20 cellular contexts compared by ENCODE assay signal in the genomic region with DNA sequence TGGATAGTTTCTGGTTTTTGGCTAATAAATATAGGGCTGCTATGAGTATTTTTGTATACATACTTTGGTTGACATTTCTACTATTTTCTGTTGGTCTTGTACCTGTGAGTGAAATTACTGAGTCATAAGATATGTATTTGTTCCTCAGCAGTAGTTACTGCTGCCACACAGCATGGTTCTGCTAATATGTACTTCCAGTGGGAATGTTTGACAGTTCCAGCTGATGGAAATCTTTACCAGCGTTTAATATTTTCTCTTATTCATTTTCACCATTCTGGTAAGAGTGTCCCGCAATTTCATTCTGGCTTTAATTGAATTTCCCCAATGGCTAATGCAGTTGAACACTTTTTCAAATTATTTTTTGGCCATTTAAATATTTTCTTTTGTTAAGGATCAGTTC. TPM values are rescaled to one million over a fixed set of nuclear protein-coding genes. Genes with fewer than 3 reads are reported as not detected.
DNase-seq lines count a peak whose midpoint lies in the region; ATAC-seq, FAIRE-seq and TF ChIP-seq lines count a peak whose summit lies in the region.
"Had no signal": no experiment of that assay in that cellular context is flagged by ENCODE, and none has a peak within 500 bp of the region (broad histone marks: within the 10 kb centered on the region; RNA-seq: fewer than 3 reads in every experiment).

No MANE protein-coding gene starts in this region.

- peak overlapping the region; percentile 97 for H3K27ac Mint-ChIP-seq in activated T-helper 17 cell treated with anti-CD3 and anti-CD28 coated beads, Interleukin-2, amount 50 U/mL, for 72 hours
- no peak overlapping the region for H3K27ac Mint-ChIP-seq in activated T-helper 1 cell treated with anti-CD3 and anti-CD28 coated beads, Interleukin-12 subunit alpha, Interleukin-12 subunit beta, Interleukin-2, Interleukin-4 antibody, amounts not matched to agents 30 ng/mL and 10 ng/mL and 1 ng/mL, durations not matched to agents 14 hours and 24 hours and 36 hours
- H3K27ac Mint-ChIP-seq: B cell had no signal

- no peak for ATAC-seq in activated T-helper 17 cell treated with anti-CD3 and anti-CD28 coated beads, Interleukin-2, amount 50 U/mL, for 72 hours (replicated peaks)
- no peak for ATAC-seq in left colon
- ATAC-seq: Panc1 had no signal

- peaks cover 4% of the 10 kb centered on the region for H3K9me3 Mint-ChIP-seq in activated T-helper 17 cell treated with anti-CD3 and anti-CD28 coated beads, Interleukin-2, amount 50 U/mL, for 72 hours
- peaks cover 11% of the 10 kb centered on the region for H3K9me3 Mint-ChIP-seq in activated T-helper 1 cell treated with anti-CD3 and anti-CD28 coated beads, Interleukin-12 subunit alpha, Interleukin-12 subunit beta, Interleukin-2, Interleukin-4 antibody, amounts not matched to agents 30 ng/mL and 10 ng/mL and 1 ng/mL, durations not matched to agents 14 hours and 24 hours and 36 hours

- TF ChIP-seq CTCF in OCI-LY3 (IDR thresholded peaks at IDR 0.05; ENCODE audit: low read depth, low read length), result no peak

- no peak overlapping the region for H3K4me3 ChIP-seq in OCI-LY3 (ENCODE audit: low read length)
- H3K4me3 ChIP-seq: GM23248, SJSA1 had no signal

- H3K9ac ChIP-seq in OCI-LY3 (ENCODE audit: low read length), result no peak overlapping the region
- H3K9ac ChIP-seq: GM23248 had no signal

- intact Hi-C loops in activated T-helper 1 cell treated with anti-CD3 and anti-CD28 coated beads, Interleukin-12 subunit alpha, Interleukin-12 subunit beta, Interleukin-2, Interleukin-4 antibody, amounts not matched to agents 30 ng/mL and 10 ng/mL and 1 ng/mL, durations not matched to agents 14 hours and 24 hours and 36 hours (cut with micrococcal nuclease), result loop anchor here (5.0 kb wide), 1 partner anchor 382 kb away; no protein-coding TSS in a partner anchor
- intact Hi-C loops in left colon (cut with DNase I, micrococcal nuclease), result no loop called here

- peaks cover 61% of the 10 kb centered on the region for H3K4me1 ChIP-seq in OCI-LY3 (ENCODE audit: low read length)
- H3K4me1 ChIP-seq: Caco-2 had no signal

- no peak overlapping the region for H3K4me3 Mint-ChIP-seq in activated T-helper 17 cell treated with anti-CD3 and anti-CD28 coated beads, Interleukin-2, amount 50 U/mL, for 72 hours
- no peak overlapping the region for H3K4me3 Mint-ChIP-seq in activated T-helper 1 cell treated with anti-CD3 and anti-CD28 coated beads, Interleukin-12 subunit alpha, Interleukin-12 subunit beta, Interleukin-2, Interleukin-4 antibody, amounts not matched to agents 30 ng/mL and 10 ng/mL and 1 ng/mL, durations not matched to agents 14 hours and 24 hours and 36 hours
- H3K4me3 Mint-ChIP-seq: B cell had no signal

- H3K79me2 ChIP-seq in OCI-LY3 (ENCODE audit: low read length), result no peaks in the 10 kb centered on the region

- H3K4me2 ChIP-seq in OCI-LY3 (ENCODE audit: low read length), result peak overlapping the region; percentile 33

- no peaks in the 10 kb centered on the region for H3K27me3 Mint-ChIP-seq in activated T-helper 17 cell treated with anti-CD3 and anti-CD28 coated beads, Interleukin-2, amount 50 U/mL, for 72 hours
- H3K27me3 Mint-ChIP-seq in activated T-helper 1 cell treated with anti-CD3 and anti-CD28 coated beads, Interleukin-12 subunit alpha, Interleukin-12 subunit beta, Interleukin-2, Interleukin-4 antibody, amounts not matched to agents 30 ng/mL and 10 ng/mL and 1 ng/mL, durations not matched to agents 14 hours and 24 hours and 36 hours (ENCODE audit: insufficient read depth), result peaks cover 4% of the 10 kb centered on the region

- H4K20me1 ChIP-seq in OCI-LY3 (ENCODE audit: insufficient read depth, low read length), result no peaks in the 10 kb centered on the region

- no peak overlapping the region for H2AFZ ChIP-seq in OCI-LY3 (ENCODE audit: low read depth, low read length)
- H2AFZ ChIP-seq: GM23248 had no signal

- DNase-seq in kidney tubule cell (ENCODE audit: low spot score) (peak; percentile 34), urothelium cell line (ENCODE audit: low spot score) (no peak), left colon (no peak), NOMO-1 (lab: John Stamatoyannopoulos, UW; ENCODE audit: unreplicated experiment in 2 of 2) (no peak)
- DNase-seq in activated T-helper 1 cell treated with anti-CD3 and anti-CD28 coated beads, Interleukin-12 subunit alpha, Interleukin-12 subunit beta, Interleukin-2, Interleukin-4 antibody, amounts not matched to agents 30 ng/mL and 10 ng/mL and 1 ng/mL, durations not matched to agents 14 hours and 24 hours and 36 hours (ENCODE audit: low spot score), result no peak
- DNase-seq: Caco-2, GF-D8, GM23248, HCEC 1CT, IMR-90, NCI-H1417, NCI-H187 treated with DMSO at 0.1 percent for 48 hours, NCI-H345, NCI-H524 treated with DMSO at 0.1 percent for 48 hours had no signal

- FAIRE-seq in urothelium cell line (lab: Jason Lieb, UNC), result peak; percentile 35

- peaks cover 16% of the 10 kb centered on the region for H3K27me3 ChIP-seq in OCI-LY3 (ENCODE audit: low read depth, low read length)
- H3K27me3 ChIP-seq: SJSA1 had no signal

- no peak overlapping the region for H3K27ac ChIP-seq in OCI-LY3 (ENCODE audit: low read length)
- H3K27ac ChIP-seq: GM23248, HL-60, SJSA1 had no signal

- peaks cover 27% of the 10 kb centered on the region for H3K4me1 Mint-ChIP-seq in activated T-helper 17 cell treated with anti-CD3 and anti-CD28 coated beads, Interleukin-2, amount 50 U/mL, for 72 hours
- peaks cover 36% of the 10 kb centered on the region for H3K4me1 Mint-ChIP-seq in activated T-helper 1 cell treated with anti-CD3 and anti-CD28 coated beads, Interleukin-12 subunit alpha, Interleukin-12 subunit beta, Interleukin-2, Interleukin-4 antibody, amounts not matched to agents 30 ng/mL and 10 ng/mL and 1 ng/mL, durations not matched to agents 14 hours and 24 hours and 36 hours (ENCODE audit: low read depth)

- no peaks in the 10 kb centered on the region for H3K36me3 ChIP-seq in OCI-LY3 (replicated peaks; ENCODE audit: low read depth, low read length)
- H3K36me3 ChIP-seq: SJSA1 had no signal

- peaks cover 5% of the 10 kb centered on the region for H3K36me3 Mint-ChIP-seq in activated T-helper 17 cell treated with anti-CD3 and anti-CD28 coated beads, Interleukin-2, amount 50 U/mL, for 72 hours (ENCODE audit: low read depth)
- peaks cover 5% of the 10 kb centered on the region for H3K36me3 Mint-ChIP-seq in activated T-helper 1 cell treated with anti-CD3 and anti-CD28 coated beads, Interleukin-12 subunit alpha, Interleukin-12 subunit beta, Interleukin-2, Interleukin-4 antibody, amounts not matched to agents 30 ng/mL and 10 ng/mL and 1 ng/mL, durations not matched to agents 14 hours and 24 hours and 36 hours (ENCODE audit: low read depth)

- H3K9me3 ChIP-seq in OCI-LY3 (ENCODE audit: insufficient read depth, low read length), result peaks cover 8% of the 10 kb centered on the region; the same call in 1 of the 2 replicates
- H3K9me3 ChIP-seq: Caco-2, SJSA1 had no signal

RNA-seq across cellular contexts. Expression of gene IL1R1, which starts 57.9 kb away (rescaled TPM):
- 10 to 100 TPM; 41.7 to 68.1 TPM for total RNA-seq in activated T-helper 17 cell treated with anti-CD3 and anti-CD28 coated beads, Interleukin-2, amount 50 U/mL, for 72 hours
- total RNA-seq in activated T-helper 1 cell treated with anti-CD3 and anti-CD28 coated beads, Interleukin-12 subunit alpha, Interleukin-12 subunit beta, Interleukin-2, Interleukin-4 antibody, amounts not matched to agents 30 ng/mL and 10 ng/mL and 1 ng/mL, durations not matched to agents 14 hours and 24 hours and 36 hours, result 1.5 and 2.4 TPM in 2 replicates
- total RNA-seq in left colon, result 10 to 100 TPM; 24.8 to 25.0 TPM
- total RNA-seq: B cell had no signal
